Comparison of ENCODE assay signal across 13 cellular contexts in the genomic region with DNA sequence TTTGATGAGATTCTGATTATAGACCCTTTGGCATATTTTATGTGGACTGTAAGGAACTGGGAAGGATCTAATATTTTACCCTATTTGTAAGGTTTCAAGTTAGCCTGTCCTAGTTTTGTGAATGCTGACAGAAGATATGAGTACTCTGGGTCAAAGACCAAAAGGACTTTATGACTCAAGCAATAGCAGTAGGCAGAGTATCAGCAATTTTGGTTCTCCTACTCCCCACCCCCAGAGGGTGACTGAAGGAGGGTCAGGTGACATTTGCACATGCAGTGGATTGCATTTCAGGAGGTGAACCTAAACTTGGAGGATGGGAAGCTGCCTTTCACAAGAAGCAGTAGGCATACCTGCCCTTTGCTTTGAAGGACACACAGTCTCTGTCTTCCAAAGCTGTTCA.
DNase-seq lines count a peak whose midpoint lies in the region; ATAC-seq and TF ChIP-seq lines count a peak whose summit lies in the region.
"Had no signal": no experiment of that assay in that cellular context is flagged by ENCODE, and none has a peak within 500 bp of the region (broad histone marks: within the 10 kb centered on the region; RNA-seq: fewer than 3 reads in every experiment).

No MANE protein-coding gene starts in this region.

- peak overlapping the region; percentile 99 for H3K27ac Mint-ChIP-seq in activated T-cell treated with anti-CD3 and anti-CD28 coated beads, Interleukin-2, amount 50 U/mL, for 72 hours
- peak overlapping the region; percentile 86 for H3K27ac Mint-ChIP-seq in stimulated activated naive B cell treated with anti-CD40 and anti-IgM and Interleukin-4, amounts not matched to agents 10 μg/mL and 1 μg/mL and 100 μg/mL, for 72 hours

- peak overlapping the region; percentile 80 for H3K27ac ChIP-seq in colonic mucosa
- no peak overlapping the region for H3K27ac ChIP-seq in Karpas-422 (ENCODE audit: low read length)
- H3K27ac ChIP-seq: heart right ventricle, tibial artery had no signal

- peaks cover 92% of the 10 kb centered on the region for H3K4me1 Mint-ChIP-seq in activated T-cell treated with anti-CD3 and anti-CD28 coated beads, Interleukin-2, amount 50 U/mL, for 72 hours (ENCODE audit: low read depth)
- peaks cover 47 to 77% of the 10 kb centered on the region in 2 donors for H3K4me1 Mint-ChIP-seq in stimulated activated naive B cell treated with anti-CD40 and anti-IgM and Interleukin-4, amounts not matched to agents 10 μg/mL and 1 μg/mL and 100 μg/mL, for 72 hours

- ATAC-seq in activated T-cell treated with anti-CD3 and anti-CD28 coated beads, Interleukin-2, amount 50 U/mL, for 72 hours (replicated peaks in 1 of 2) = peak in 1 of 2 donors; percentile 31
- ATAC-seq in HG02981 (IDR thresholded peaks at IDR 0.05; ENCODE audit: unreplicated experiment) = peak; percentile 29
- peak; percentile 42 to 48 for ATAC-seq in stimulated activated naive B cell treated with anti-CD40 and anti-IgM and Interleukin-4, amounts not matched to agents 10 μg/mL and 1 μg/mL and 100 μg/mL, for 72 hours (replicated peaks)
- ATAC-seq: PC-3 had no signal

- H2AFZ ChIP-seq in Karpas-422 (ENCODE audit: low read length) = no peak overlapping the region

- H3K36me3 ChIP-seq in colonic mucosa = no peaks in the 10 kb centered on the region
- no peaks in the 10 kb centered on the region for H3K36me3 ChIP-seq in Karpas-422 (ENCODE audit: insufficient read depth, low read length)
- H3K36me3 ChIP-seq: heart right ventricle, tibial artery had no signal

- no peaks in the 10 kb centered on the region for H3K36me3 Mint-ChIP-seq in activated T-cell treated with anti-CD3 and anti-CD28 coated beads, Interleukin-2, amount 50 U/mL, for 72 hours (ENCODE audit: insufficient read depth in 2 of 2)
- H3K36me3 Mint-ChIP-seq in stimulated activated naive B cell treated with anti-CD40 and anti-IgM and Interleukin-4, amounts not matched to agents 10 μg/mL and 1 μg/mL and 100 μg/mL, for 72 hours = peaks cover 0 to 6% of the 10 kb centered on the region in 2 donors

- peak; percentile 36 to 55 for DNase-seq in activated T-cell treated with anti-CD3 and anti-CD28 coated beads, Interleukin-2, amount 50 U/mL, for 72 hours
- no peak for DNase-seq in activated T-cell treated with anti-CD3 and anti-CD28 coated beads, Interleukin-2, amount 50 U/mL, for 48 hours
- peak; percentile 67 for DNase-seq in colonic mucosa
- no peak for DNase-seq in stimulated activated naive B cell treated with anti-CD40 and anti-IgM and Interleukin-4, amounts not matched to agents 10 μg/mL and 1 μg/mL and 100 μg/mL, for 72 hours
- DNase-seq in Karpas-422 = no peak
- DNase-seq in amniotic stem cell (lab: John Stamatoyannopoulos, UW) = no peak
- DNase-seq in NCI-H2196 (lab: John Stamatoyannopoulos, UW; ENCODE audit: unreplicated experiment) = no peak
- DNase-seq: heart right ventricle, KBM-7, NCI-H2107, PC-3, tibial artery had no signal

- H3K9me3 Mint-ChIP-seq in activated T-cell treated with anti-CD3 and anti-CD28 coated beads, Interleukin-2, amount 50 U/mL, for 72 hours = peaks cover 0 to 2% of the 10 kb centered on the region in 2 donors
- H3K9me3 Mint-ChIP-seq in stimulated activated naive B cell treated with anti-CD40 and anti-IgM and Interleukin-4, amounts not matched to agents 10 μg/mL and 1 μg/mL and 100 μg/mL, for 72 hours = peaks cover 0 to 3% of the 10 kb centered on the region in 2 donors

- intact Hi-C loops in colonic mucosa (cut with DNase I) = no loop called here

- TF ChIP-seq CTCF in colonic mucosa (IDR thresholded peaks at IDR 0.05) = no peak

- H3K4me2 ChIP-seq in Karpas-422 (ENCODE audit: low read depth, low read length, poor library complexity, severe bottlenecking) = no peak overlapping the region

- H3K27me3 ChIP-seq in colonic mucosa (no peaks in the 10 kb centered on the region), Karpas-422 (ENCODE audit: low read length) (no peaks in the 10 kb centered on the region)
- H3K27me3 ChIP-seq: heart right ventricle, tibial artery had no signal

- H3K4me3 ChIP-seq in colonic mucosa (no peak overlapping the region), Karpas-422 (ENCODE audit: low read length) (no peak overlapping the region)
- H3K4me3 ChIP-seq: heart right ventricle, tibial artery had no signal

- H3K27me3 Mint-ChIP-seq in activated T-cell treated with anti-CD3 and anti-CD28 coated beads, Interleukin-2, amount 50 U/mL, for 72 hours (ENCODE audit: low read depth) = no peaks in the 10 kb centered on the region
- no peaks in the 10 kb centered on the region for H3K27me3 Mint-ChIP-seq in stimulated activated naive B cell treated with anti-CD40 and anti-IgM and Interleukin-4, amounts not matched to agents 10 μg/mL and 1 μg/mL and 100 μg/mL, for 72 hours

- no peaks in the 10 kb centered on the region for H3K79me2 ChIP-seq in Karpas-422 (ENCODE audit: low read length)

- peak overlapping the region in 1 of 2 donors; percentile 56 for H3K4me3 Mint-ChIP-seq in activated T-cell treated with anti-CD3 and anti-CD28 coated beads, Interleukin-2, amount 50 U/mL, for 72 hours
- no peak overlapping the region for H3K4me3 Mint-ChIP-seq in stimulated activated naive B cell treated with anti-CD40 and anti-IgM and Interleukin-4, amounts not matched to agents 10 μg/mL and 1 μg/mL and 100 μg/mL, for 72 hours

- H3K9ac ChIP-seq in colonic mucosa (ENCODE audit: low read depth in 2 of 2, low read length in 2 of 2) = peak overlapping the region in 1 of 2 donors; percentile 21
- no peak overlapping the region for H3K9ac ChIP-seq in Karpas-422 (ENCODE audit: low read length)

- H3K9me3 ChIP-seq in colonic mucosa (no peaks in the 10 kb centered on the region), Karpas-422 (ENCODE audit: low read length) (no peaks in the 10 kb centered on the region)
- H3K9me3 ChIP-seq: heart right ventricle, tibial artery had no signal

- no peaks in the 10 kb centered on the region for H3K4me1 ChIP-seq in colonic mucosa
- H3K4me1 ChIP-seq in Karpas-422 (ENCODE audit: low read length) = peaks cover 11% of the 10 kb centered on the region

- no peaks in the 10 kb centered on the region for H3K9me2 ChIP-seq in Karpas-422 (replicated peaks; ENCODE audit: insufficient read depth, low read length)

- no peaks in the 10 kb centered on the region for H4K20me1 ChIP-seq in Karpas-422 (ENCODE audit: insufficient read depth, low read depth, low read length)

Comparison
In these comparisons a context has a peak if more than half of its experiments do, and no peak if none do; other contexts are left out.
1. DNase-seq: peak in activated T-cell treated with anti-CD3 and anti-CD28 coated beads, Interleukin-2, amount 50 U/mL, for 72 hours (2 of 2) and colonic mucosa (single experiment); none in activated T-cell treated with anti-CD3 and anti-CD28 coated beads, Interleukin-2, amount 50 U/mL, for 48 hours (0 of 2), stimulated activated naive B cell treated with anti-CD40 and anti-IgM and Interleukin-4, amounts not matched to agents 10 μg/mL and 1 μg/mL and 100 μg/mL, for 72 hours (single experiment), Karpas-422 (single experiment), amniotic stem cell (single experiment) and NCI-H2196 (single experiment).